In the genomic region with DNA sequence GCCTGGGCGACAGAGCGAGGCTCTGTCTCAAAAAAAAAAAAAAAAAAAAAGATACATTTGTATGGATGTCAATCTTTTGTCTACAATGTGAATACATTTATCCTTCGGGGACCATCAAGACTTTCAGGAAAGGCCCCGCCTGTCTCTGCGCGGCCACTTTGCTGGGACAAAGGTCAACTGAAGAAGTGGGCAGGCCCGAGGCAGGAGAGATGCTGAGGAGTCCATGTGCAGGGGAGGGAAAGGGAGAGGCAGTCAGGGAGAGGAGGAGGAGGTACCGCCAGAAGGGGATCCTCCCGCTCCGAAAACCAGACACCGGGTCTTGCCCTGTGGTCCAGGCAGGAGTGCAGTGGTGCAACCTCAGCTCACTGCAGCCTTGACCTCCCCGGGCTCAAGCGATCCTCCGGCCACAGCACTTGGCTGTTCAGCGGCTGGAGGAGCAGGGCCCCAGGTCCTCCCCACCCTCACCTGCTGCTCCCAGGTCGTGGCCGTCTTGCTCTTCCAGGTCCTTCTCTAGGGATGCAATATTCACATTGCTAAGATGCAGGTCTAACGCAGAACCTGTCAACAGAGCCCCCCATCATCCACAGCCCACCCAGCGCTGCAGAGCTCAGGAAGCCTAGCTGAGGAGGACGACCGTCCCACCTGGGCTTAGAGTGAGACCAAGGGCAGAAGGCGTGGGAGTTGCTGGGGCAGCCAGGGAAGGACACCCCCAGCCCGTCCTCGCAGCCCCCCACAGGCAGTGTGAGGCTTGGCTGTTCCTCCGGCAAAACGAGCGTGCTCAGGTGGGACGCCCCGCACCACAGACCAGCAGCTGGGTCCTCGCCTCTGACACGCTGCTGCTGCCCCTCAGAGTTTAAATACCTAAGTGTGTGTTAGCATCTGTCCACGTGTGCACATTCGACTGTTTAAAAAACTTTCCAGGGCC, we compare ENCODE assay signal across 11 cellular contexts. TPM values are rescaled to one million over a fixed set of nuclear protein-coding genes. Genes with fewer than 3 reads are reported as not detected.
DNase-seq lines count a peak whose midpoint lies in the region; ATAC-seq and TF ChIP-seq lines count a peak whose summit lies in the region.
"Had no signal": no experiment of that assay in that cellular context is flagged by ENCODE, and none has a peak within 500 bp of the region (broad histone marks: within the 10 kb centered on the region; RNA-seq: fewer than 3 reads in every experiment).

No MANE protein-coding gene starts in this region.

- no peak overlapping the region for H3K14ac ChIP-seq in neuronal stem cell (ENCODE audit: low read length)

- no peak overlapping the region for H3K4me3 Mint-ChIP-seq in chondrocyte (ENCODE audit: unreplicated experiment)
- H3K4me3 Mint-ChIP-seq: GM23338, H9 had no signal

- peak overlapping the region; percentile 65 for H4K8ac ChIP-seq in neuronal stem cell (ENCODE audit: low read depth, low read length)

- no peak overlapping the region for H2BK5ac ChIP-seq in neuronal stem cell (ENCODE audit: low read length)

- DNase-seq in chondrocyte (ENCODE audit: low spot score) (peak; percentile 81), neuronal stem cell (ENCODE audit: low spot score) (no peak)
- DNase-seq: 8988T, AML-193, GF-D8, H9 had no signal

- TF ChIP-seq CTCF in HEK293 (tag by site-specific recombination; IDR thresholded peaks at IDR 0.05) (no peak), chondrocyte (IDR thresholded peaks at IDR 0.05) (no peak)

- no peak overlapping the region for H4K91ac ChIP-seq in neuronal stem cell (ENCODE audit: low read depth, low read length, poor library complexity)

- H3K9me3 ChIP-seq in HEK293 (ENCODE audit: control insufficient read depth, insufficient read depth, low read depth, low read length), result no peaks in the 10 kb centered on the region
- no peaks in the 10 kb centered on the region for H3K9me3 ChIP-seq in neuronal stem cell (replicated peaks in 1 of 2; ENCODE audit: control insufficient read depth in 2 of 2, insufficient read depth in 1 of 2, low read depth in 1 of 2, low read length in 2 of 2)
- H3K9me3 ChIP-seq: BLaER1 had no signal

- no peak overlapping the region for H3K4me3 ChIP-seq in HEK293 (ENCODE audit: low read depth, low read length)
- H3K4me3 ChIP-seq in neuronal stem cell (ENCODE audit: low read length in 2 of 2), result no peak overlapping the region
- H3K4me3 ChIP-seq: BLaER1, GM23338 had no signal

- peak overlapping the region; percentile 22 for H2BK12ac ChIP-seq in neuronal stem cell (ENCODE audit: low read length)

- no peaks in the 10 kb centered on the region for H3K27me3 Mint-ChIP-seq in chondrocyte (ENCODE audit: low read depth)

- no CpG with 5 or more reads among the region's 33 CpGs for WGBS in neuronal stem cell (ENCODE audit: extremely low coverage in 2 of 2, insufficient read length in 2 of 2, insufficient replicate concordance in 1 of 2), 2 donors

- no peak overlapping the region for H2AFZ ChIP-seq in neuronal stem cell (ENCODE audit: low read length)
- H2AFZ ChIP-seq: GM23338 had no signal

- H3K36me3 ChIP-seq in HEK293 (ENCODE audit: control insufficient read depth in 2 of 2, insufficient read depth in 1 of 2, low read length in 2 of 2) (peaks cover 0 to 41% of the 10 kb centered on the region in 2 experiments; a peak in 2 of 3 replicates), neuronal stem cell (replicated peaks in 1 of 2; ENCODE audit: control insufficient read depth in 2 of 2, insufficient read depth in 2 of 2, low read length in 2 of 2) (peaks cover 19 to 21% of the 10 kb centered on the region in 2 donors)

- CTCF ChIA-PET in HEK293 (lab: Yijun Ruan, JAX), result interaction anchor here (0.7 kb wide), 2 partner anchors 18 to 186 kb away, joined by 3 to 5 read pairs; no protein-coding TSS in a partner anchor

- H3K36me3 Mint-ChIP-seq in chondrocyte (ENCODE audit: low read depth), result no peaks in the 10 kb centered on the region

- H3K27ac Mint-ChIP-seq in chondrocyte (ENCODE audit: unreplicated experiment), result no peak overlapping the region
- H3K27ac Mint-ChIP-seq: GM23338 had no signal

- H2BK120ac ChIP-seq in neuronal stem cell (ENCODE audit: low read depth, low read length), result no peak overlapping the region

- H3K4me1 ChIP-seq in HEK293 (ENCODE audit: control insufficient read depth, insufficient read depth, low read length), result no peaks in the 10 kb centered on the region
- H3K4me1 ChIP-seq in neuronal stem cell (ENCODE audit: control insufficient read depth in 2 of 2, insufficient read depth in 1 of 2, low read depth in 1 of 2, low read length in 2 of 2), result no peaks in the 10 kb centered on the region

- POLR2A ChIA-PET in HEK293 (lab: Yijun Ruan, JAX), result interaction anchor here (0.7 kb wide), 1 partner anchor 746 kb away, joined by 3 read pairs; no protein-coding TSS in a partner anchor

- H3K23ac ChIP-seq in neuronal stem cell (ENCODE audit: low read depth, low read length, poor library complexity), result no peak overlapping the region

- H3K4me1 Mint-ChIP-seq in chondrocyte (ENCODE audit: low read depth), result no peaks in the 10 kb centered on the region
- H3K4me1 Mint-ChIP-seq: H9 had no signal

- no peaks in the 10 kb centered on the region for H3K27me3 ChIP-seq in neuronal stem cell (ENCODE audit: control insufficient read depth in 3 of 3, insufficient read depth in 3 of 3, low read depth in 1 of 3, low read length in 3 of 3)
- H3K27me3 ChIP-seq: BLaER1 had no signal

- no peak overlapping the region for H3K4me2 ChIP-seq in neuronal stem cell (ENCODE audit: insufficient read depth, low read length, poor library complexity, severe bottlenecking)
- H3K4me2 ChIP-seq: BLaER1, GM23338 had no signal

- no peaks in the 10 kb centered on the region for H3K9me3 Mint-ChIP-seq in chondrocyte (ENCODE audit: low read depth)
- H3K9me3 Mint-ChIP-seq: GM23338, H9 had no signal

- H3K79me1 ChIP-seq in neuronal stem cell (ENCODE audit: low read depth, low read length), result peaks cover 18% of the 10 kb centered on the region

- peak overlapping the region; percentile 44 for H3K9ac ChIP-seq in neuronal stem cell (ENCODE audit: low read depth, low read length, poor library complexity)
- H3K9ac ChIP-seq: BLaER1 had no signal

- no peak overlapping the region for H3K4ac ChIP-seq in neuronal stem cell (ENCODE audit: low read length)

- ATAC-seq in GM21529 (IDR thresholded peaks at IDR 0.05; ENCODE audit: unreplicated experiment), result no peak
- no peak for ATAC-seq in GM18870 (IDR thresholded peaks at IDR 0.05; ENCODE audit: unreplicated experiment)

- H2BK15ac ChIP-seq in neuronal stem cell (ENCODE audit: low read length), result no peak overlapping the region

- H2AK5ac ChIP-seq in neuronal stem cell (ENCODE audit: low read depth, low read length), result no peak overlapping the region

- H3K27ac ChIP-seq in HEK293 (ENCODE audit: extremely low read depth, low read depth, low read length) (no peak overlapping the region), neuronal stem cell (replicated peaks; ENCODE audit: low read length) (no peak overlapping the region)
- H3K27ac ChIP-seq: BLaER1 had no signal

- no peak overlapping the region for H3K18ac ChIP-seq in neuronal stem cell (ENCODE audit: low read length)

TF ChIP-seq in HEK293, 187 proteins besides CTCF, POLR2A, EP300 and RAD21:
- TF ChIP-seq ZNF341 (tag by site-specific recombination; IDR thresholded peaks at IDR 0.05; ENCODE audit: low read depth), result peak; percentile 21; the same call in 1 of the 2 replicates
- no peak for TF ChIP-seq ZNF830 (tag by site-specific recombination; IDR thresholded peaks at IDR 0.05; ENCODE audit: low read depth)
TF ChIP-seq in HEK293: peak in this region for 1.

RNA-seq across cellular contexts. Expression of a gene that starts 19.6 kb away (rescaled TPM):
- 58.3 to 68.4 TPM (median 60.7 TPM) in 3 replicates for total RNA-seq in chondrocyte
- 14.7 TPM for polyA plus RNA-seq in neuronal stem cell (2013, experiment 1 of 2)
- 13.2 TPM for polyA plus RNA-seq in neuronal stem cell (2013, experiment 2 of 2)

RNA-seq across cellular contexts. Expression of a gene that starts 19.6 kb away (rescaled TPM):
- 52.2 to 56.8 TPM (median 56.0 TPM) in 3 replicates for total RNA-seq in chondrocyte
- polyA plus RNA-seq in neuronal stem cell (2013, experiment 1 of 2), result 32.4 TPM
- polyA plus RNA-seq in neuronal stem cell (2013, experiment 2 of 2), result 29.6 TPM

RNA-seq across cellular contexts. Expression of a gene that starts 37.9 kb away (rescaled TPM):
- total RNA-seq in chondrocyte, result 0.36 to 1.7 TPM (median 1.5 TPM) in 3 replicates
- polyA plus RNA-seq in neuronal stem cell (2013, experiment 1 of 2), result 3.1 TPM
- 2.9 TPM for polyA plus RNA-seq in neuronal stem cell (2013, experiment 2 of 2)

RNA-seq across cellular contexts. Expression of a gene that starts 43.2 kb away (rescaled TPM):
- 12.3 to 16.1 TPM (median 12.6 TPM) in 3 replicates for total RNA-seq in chondrocyte
- 14.1 TPM for polyA plus RNA-seq in neuronal stem cell (2013, experiment 1 of 2)
- 14.2 TPM for polyA plus RNA-seq in neuronal stem cell (2013, experiment 2 of 2)

RNA-seq across cellular contexts. Expression of a gene that starts 49.2 kb away (rescaled TPM):
- total RNA-seq in chondrocyte, result 7.9 to 11.0 TPM (median 9.3 TPM) in 3 replicates
- 15.5 TPM for polyA plus RNA-seq in neuronal stem cell (2013, experiment 1 of 2)
- polyA plus RNA-seq in neuronal stem cell (2013, experiment 2 of 2), result 14.7 TPM
